3 cellular contexts compared by ENCODE assay signal in the genomic region with DNA sequence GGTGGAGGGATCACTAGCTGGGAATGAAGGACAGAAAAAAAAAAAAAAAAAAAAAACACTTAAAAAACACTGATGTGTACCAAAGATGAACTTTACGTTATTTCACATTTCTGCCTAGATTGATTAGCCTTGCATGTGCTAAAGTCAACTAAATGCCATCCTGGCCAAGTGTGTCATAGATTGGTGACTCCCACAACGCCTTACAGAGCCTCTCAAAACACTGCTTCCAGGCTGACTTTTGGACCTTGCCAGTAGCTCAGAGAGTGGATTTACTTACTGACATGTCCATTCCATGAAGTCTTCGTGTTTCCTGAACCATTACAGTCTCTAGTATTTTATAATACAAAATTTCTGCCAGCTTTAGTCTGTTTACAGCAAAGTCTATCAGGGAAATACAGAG.
TF ChIP-seq lines count a peak whose summit lies in the region.

No MANE protein-coding gene starts in this region.

TF ChIP-seq in HCT116, 20 proteins besides CTCF, POLR2A, EP300 and RAD21:
- TF ChIP-seq CBX3 (IDR thresholded peaks at IDR 0.05; ENCODE audit: low read depth), result no peak
- TF ChIP-seq, protein P1, sequence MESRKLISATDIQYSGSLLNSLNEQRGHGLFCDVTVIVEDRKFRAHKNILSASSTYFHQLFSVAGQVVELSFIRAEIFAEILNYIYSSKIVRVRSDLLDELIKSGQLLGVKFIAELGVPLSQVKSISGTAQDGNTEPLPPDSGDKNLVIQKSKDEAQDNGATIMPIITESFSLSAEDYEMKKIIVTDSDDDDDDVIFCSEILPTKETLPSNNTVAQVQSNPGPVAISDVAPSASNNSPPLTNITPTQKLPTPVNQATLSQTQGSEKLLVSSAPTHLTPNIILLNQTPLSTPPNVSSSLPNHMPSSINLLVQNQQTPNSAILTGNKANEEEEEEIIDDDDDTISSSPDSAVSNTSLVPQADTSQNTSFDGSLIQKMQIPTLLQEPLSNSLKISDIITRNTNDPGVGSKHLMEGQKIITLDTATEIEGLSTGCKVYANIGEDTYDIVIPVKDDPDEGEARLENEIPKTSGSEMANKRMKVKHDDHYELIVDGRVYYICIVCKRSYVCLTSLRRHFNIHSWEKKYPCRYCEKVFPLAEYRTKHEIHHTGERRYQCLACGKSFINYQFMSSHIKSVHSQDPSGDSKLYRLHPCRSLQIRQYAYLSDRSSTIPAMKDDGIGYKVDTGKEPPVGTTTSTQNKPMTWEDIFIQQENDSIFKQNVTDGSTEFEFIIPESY (IDR thresholded peaks at IDR 0.05; ENCODE audit: extremely low read depth, insufficient replicate concordance, low read length), result no peak

TF ChIP-seq in K562, 482 proteins besides CTCF, POLR2A, EP300 and RAD21:
- TF ChIP-seq POLR2AphosphoS5 (IDR thresholded peaks at IDR 0.05; ENCODE audit: control insufficient read depth, insufficient read depth, low read depth, low read length), result no peak
- TF ChIP-seq FOXK2 (conservative IDR thresholded peaks at IDR 0.05 in 1 of 2, IDR thresholded peaks at IDR 0.05 in 1 of 2; ENCODE audit: low read depth in 2 of 2), result no peak
- TF ChIP-seq NR2C1 (IDR thresholded peaks at IDR 0.05), result no peak
- no peak for TF ChIP-seq NR2C1 (tag; IDR thresholded peaks at IDR 0.05)
- no peak for TF ChIP-seq SUPT5H (IDR thresholded peaks at IDR 0.05)
- no peak for TF ChIP-seq ZNF384 (IDR thresholded peaks at IDR 0.05; ENCODE audit: low read depth, low read length)
- TF ChIP-seq, protein P2, sequence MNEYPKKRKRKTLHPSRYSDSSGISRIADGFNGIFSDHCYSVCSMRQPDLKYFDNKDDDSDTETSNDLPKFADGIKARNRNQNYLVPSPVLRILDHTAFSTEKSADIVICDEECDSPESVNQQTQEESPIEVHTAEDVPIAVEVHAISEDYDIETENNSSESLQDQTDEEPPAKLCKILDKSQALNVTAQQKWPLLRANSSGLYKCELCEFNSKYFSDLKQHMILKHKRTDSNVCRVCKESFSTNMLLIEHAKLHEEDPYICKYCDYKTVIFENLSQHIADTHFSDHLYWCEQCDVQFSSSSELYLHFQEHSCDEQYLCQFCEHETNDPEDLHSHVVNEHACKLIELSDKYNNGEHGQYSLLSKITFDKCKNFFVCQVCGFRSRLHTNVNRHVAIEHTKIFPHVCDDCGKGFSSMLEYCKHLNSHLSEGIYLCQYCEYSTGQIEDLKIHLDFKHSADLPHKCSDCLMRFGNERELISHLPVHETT (CRISPR knock-in tag; conservative IDR thresholded peaks at IDR 0.05 in 1 of 2, IDR thresholded peaks at IDR 0.05 in 1 of 2), result no peak
- TF ChIP-seq, protein P3, sequence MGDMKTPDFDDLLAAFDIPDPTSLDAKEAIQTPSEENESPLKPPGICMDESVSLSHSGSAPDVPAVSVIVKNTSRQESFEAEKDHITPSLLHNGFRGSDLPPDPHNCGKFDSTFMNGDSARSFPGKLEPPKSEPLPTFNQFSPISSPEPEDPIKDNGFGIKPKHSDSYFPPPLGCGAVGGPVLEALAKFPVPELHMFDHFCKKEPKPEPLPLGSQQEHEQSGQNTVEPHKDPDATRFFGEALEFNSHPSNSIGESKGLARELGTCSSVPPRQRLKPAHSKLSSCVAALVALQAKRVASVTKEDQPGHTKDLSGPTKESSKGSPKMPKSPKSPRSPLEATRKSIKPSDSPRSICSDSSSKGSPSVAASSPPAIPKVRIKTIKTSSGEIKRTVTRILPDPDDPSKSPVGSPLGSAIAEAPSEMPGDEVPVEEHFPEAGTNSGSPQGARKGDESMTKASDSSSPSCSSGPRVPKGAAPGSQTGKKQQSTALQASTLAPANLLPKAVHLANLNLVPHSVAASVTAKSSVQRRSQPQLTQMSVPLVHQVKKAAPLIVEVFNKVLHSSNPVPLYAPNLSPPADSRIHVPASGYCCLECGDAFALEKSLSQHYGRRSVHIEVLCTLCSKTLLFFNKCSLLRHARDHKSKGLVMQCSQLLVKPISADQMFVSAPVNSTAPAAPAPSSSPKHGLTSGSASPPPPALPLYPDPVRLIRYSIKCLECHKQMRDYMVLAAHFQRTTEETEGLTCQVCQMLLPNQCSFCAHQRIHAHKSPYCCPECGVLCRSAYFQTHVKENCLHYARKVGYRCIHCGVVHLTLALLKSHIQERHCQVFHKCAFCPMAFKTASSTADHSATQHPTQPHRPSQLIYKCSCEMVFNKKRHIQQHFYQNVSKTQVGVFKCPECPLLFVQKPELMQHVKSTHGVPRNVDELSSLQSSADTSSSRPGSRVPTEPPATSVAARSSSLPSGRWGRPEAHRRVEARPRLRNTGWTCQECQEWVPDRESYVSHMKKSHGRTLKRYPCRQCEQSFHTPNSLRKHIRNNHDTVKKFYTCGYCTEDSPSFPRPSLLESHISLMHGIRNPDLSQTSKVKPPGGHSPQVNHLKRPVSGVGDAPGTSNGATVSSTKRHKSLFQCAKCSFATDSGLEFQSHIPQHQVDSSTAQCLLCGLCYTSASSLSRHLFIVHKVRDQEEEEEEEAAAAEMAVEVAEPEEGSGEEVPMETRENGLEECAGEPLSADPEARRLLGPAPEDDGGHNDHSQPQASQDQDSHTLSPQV (IDR thresholded peaks at IDR 0.05), result no peak
- no peak for TF ChIP-seq CBX1 (IDR thresholded peaks at IDR 0.05; ENCODE audit: low read depth)
- TF ChIP-seq ATF1 (CRISPR knock-in tag; IDR thresholded peaks at IDR 0.05), result no peak
- no peak for TF ChIP-seq ATF1 (tag; IDR thresholded peaks at IDR 0.05)
- TF ChIP-seq KLF10 (CRISPR knock-in tag; IDR thresholded peaks at IDR 0.05), result no peak
- TF ChIP-seq ZBTB8A (IDR thresholded peaks at IDR 0.05; ENCODE audit: partially characterized antibody), result no peak
- TF ChIP-seq ZNF232 (CRISPR knock-in tag; IDR thresholded peaks at IDR 0.05), result no peak
- TF ChIP-seq LEF1 (IDR thresholded peaks at IDR 0.05), result no peak

TF ChIP-seq in WTC11, 78 proteins besides CTCF, POLR2A, EP300 and RAD21:
- TF ChIP-seq NR3C1 (CRISPR knock-in tag; conservative IDR thresholded peaks at IDR 0.05; ENCODE audit: low read depth), result no peak
- TF ChIP-seq NFE2L1 (CRISPR knock-in tag; IDR thresholded peaks at IDR 0.05), result no peak
- no peak for TF ChIP-seq ZNF219 (CRISPR knock-in tag; IDR thresholded peaks at IDR 0.05; ENCODE audit: borderline replicate concordance)
- TF ChIP-seq, protein P4, sequence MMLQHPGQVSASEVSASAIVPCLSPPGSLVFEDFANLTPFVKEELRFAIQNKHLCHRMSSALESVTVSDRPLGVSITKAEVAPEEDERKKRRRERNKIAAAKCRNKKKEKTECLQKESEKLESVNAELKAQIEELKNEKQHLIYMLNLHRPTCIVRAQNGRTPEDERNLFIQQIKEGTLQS (CRISPR knock-in tag; conservative IDR thresholded peaks at IDR 0.05), result no peak
- TF ChIP-seq, protein P5, sequence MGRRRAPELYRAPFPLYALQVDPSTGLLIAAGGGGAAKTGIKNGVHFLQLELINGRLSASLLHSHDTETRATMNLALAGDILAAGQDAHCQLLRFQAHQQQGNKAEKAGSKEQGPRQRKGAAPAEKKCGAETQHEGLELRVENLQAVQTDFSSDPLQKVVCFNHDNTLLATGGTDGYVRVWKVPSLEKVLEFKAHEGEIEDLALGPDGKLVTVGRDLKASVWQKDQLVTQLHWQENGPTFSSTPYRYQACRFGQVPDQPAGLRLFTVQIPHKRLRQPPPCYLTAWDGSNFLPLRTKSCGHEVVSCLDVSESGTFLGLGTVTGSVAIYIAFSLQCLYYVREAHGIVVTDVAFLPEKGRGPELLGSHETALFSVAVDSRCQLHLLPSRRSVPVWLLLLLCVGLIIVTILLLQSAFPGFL (CRISPR knock-in tag; IDR thresholded peaks at IDR 0.05; ENCODE audit: borderline replicate concordance), result no peak
- TF ChIP-seq GTF2I (CRISPR knock-in tag; conservative IDR thresholded peaks at IDR 0.05), result no peak
- no peak for TF ChIP-seq IRF1 (CRISPR knock-in tag; IDR thresholded peaks at IDR 0.05)
- no peak for TF ChIP-seq ELF4 (CRISPR knock-in tag; IDR thresholded peaks at IDR 0.05; ENCODE audit: low read depth)
- TF ChIP-seq ZNF232 (CRISPR knock-in tag; IDR thresholded peaks at IDR 0.05), result no peak
- TF ChIP-seq FOXP1 (CRISPR knock-in tag; IDR thresholded peaks at IDR 0.05; ENCODE audit: borderline replicate concordance), result no peak
- TF ChIP-seq KAT7 (CRISPR knock-in tag; IDR thresholded peaks at IDR 0.05; ENCODE audit: borderline replicate concordance), result no peak
- no peak for TF ChIP-seq SOX15 (CRISPR knock-in tag; IDR thresholded peaks at IDR 0.05)
